11 cellular contexts compared by ENCODE assay signal in the genomic region with DNA sequence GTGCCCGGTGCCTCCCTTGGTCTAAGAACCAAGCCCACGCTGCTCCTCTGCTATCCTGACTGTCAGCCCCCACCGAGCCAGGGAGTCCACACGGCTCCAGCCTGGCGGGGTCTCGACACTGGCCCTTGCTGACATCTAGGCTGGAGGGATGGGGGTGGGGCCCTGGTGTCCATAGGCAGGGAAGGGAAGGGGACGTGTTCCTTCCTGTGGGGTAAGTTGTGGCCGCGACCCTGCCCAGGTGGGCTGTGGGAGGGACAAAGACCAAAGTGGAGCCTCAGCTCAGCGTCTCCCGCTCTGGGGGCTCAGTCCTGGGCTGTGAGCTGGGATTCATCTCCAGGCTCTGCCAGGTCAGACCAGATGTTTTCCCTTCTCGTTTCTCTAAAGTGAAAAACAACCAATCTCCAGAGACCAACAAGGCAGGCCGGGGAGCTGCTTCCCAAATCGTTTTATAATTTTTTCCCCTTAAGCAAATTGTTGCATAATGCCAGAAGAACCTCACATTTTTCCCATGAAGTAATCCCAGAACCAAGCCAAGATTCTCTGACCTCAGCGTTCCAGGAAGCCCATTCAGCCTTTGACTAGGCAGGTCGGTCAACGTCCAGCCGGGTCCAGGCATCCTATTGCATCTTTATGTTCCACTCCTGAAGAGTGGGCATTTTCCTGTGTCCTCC.
DNase-seq lines count a peak whose midpoint lies in the region; ATAC-seq, FAIRE-seq and TF ChIP-seq lines count a peak whose summit lies in the region.
"Had no signal": no experiment of that assay in that cellular context is flagged by ENCODE, and none has a peak within 500 bp of the region (broad histone marks: within the 10 kb centered on the region; RNA-seq: fewer than 3 reads in every experiment).

No MANE protein-coding gene starts in this region.

- no peaks in the 10 kb centered on the region for H3K27me3 ChIP-seq in BJ (ENCODE audit: control insufficient read depth, insufficient read depth, low read length)
- H3K27me3 ChIP-seq in astrocyte (ENCODE audit: insufficient read depth, low read length), result no peaks in the 10 kb centered on the region
- no peaks in the 10 kb centered on the region for H3K27me3 ChIP-seq in sigmoid colon

- no peak for TF ChIP-seq POLR2A in sigmoid colon (IDR thresholded peaks at IDR 0.05)

- TF ChIP-seq CTCF in BJ (IDR thresholded peaks at IDR 0.05; ENCODE audit: insufficient read depth, low read depth, low read length), result no peak
- no peak for TF ChIP-seq CTCF in astrocyte (IDR thresholded peaks at IDR 0.05; ENCODE audit: insufficient read depth, low read depth, low read length)
- no peak for TF ChIP-seq CTCF in sigmoid colon (IDR thresholded peaks at IDR 0.05)

- FAIRE-seq in astrocyte (lab: Jason Lieb, UNC), result peak; percentile 5

- TF ChIP-seq EP300 in sigmoid colon (IDR thresholded peaks at IDR 0.05), result no peak

- H3K27ac ChIP-seq in astrocyte (ENCODE audit: low read depth, low read length) (no peak overlapping the region), sigmoid colon (peak overlapping the region; percentile 59 to 77 (median 61))

- peaks cover 31% of the 10 kb centered on the region for H3K27me3 Mint-ChIP-seq in astrocyte (ENCODE audit: low read depth, unreplicated experiment)
- H3K27me3 Mint-ChIP-seq: naive B cell had no signal

- peak overlapping the region; percentile 26 for H3K4me2 ChIP-seq in astrocyte (ENCODE audit: low read length)

- WGBS in sigmoid colon, 2 donors, result 73 to 74% methylated on average over 18 of the region's 18 CpGs

- peaks cover 6% of the 10 kb centered on the region for H4K20me1 ChIP-seq in astrocyte (ENCODE audit: insufficient read depth, low read length)

- CTCF ChIA-PET in BJ (lab: Yijun Ruan, JAX), result interaction anchor here (0.7 to 9.1 kb wide), 6 partner anchors 23 to 240 kb away, joined by 3 to 143 read pairs (median 6); a partner anchor contains a TSS

- H2AFZ ChIP-seq in astrocyte (ENCODE audit: low read depth, low read length), result no peak overlapping the region

- no peak overlapping the region for H3K27ac Mint-ChIP-seq in astrocyte (ENCODE audit: unreplicated experiment)
- H3K27ac Mint-ChIP-seq: CD8-positive, alpha-beta T cell had no signal

- H3K4me3 ChIP-seq in BJ (ENCODE audit: low read depth, low read length), result no peak overlapping the region
- no peak overlapping the region for H3K4me3 ChIP-seq in astrocyte (ENCODE audit: insufficient read depth, low read depth, low read length)
- H3K4me3 ChIP-seq in sigmoid colon, result no peak overlapping the region

- POLR2A ChIA-PET in BJ (lab: Charles Lee), result no interaction called here

- H3K4me3 Mint-ChIP-seq in astrocyte (ENCODE audit: unreplicated experiment), result no peak overlapping the region
- H3K4me3 Mint-ChIP-seq: CD8-positive, alpha-beta T cell had no signal

- peaks cover 7% of the 10 kb centered on the region for H3K9me3 Mint-ChIP-seq in astrocyte (ENCODE audit: unreplicated experiment)
- H3K9me3 Mint-ChIP-seq: CD8-positive, alpha-beta T cell; naive B cell had no signal

- DNase-seq in BJ (ENCODE audit: low read depth) (peak; percentile 94), astrocyte (ENCODE audit: low read depth) (peak; percentile 79), left cardiac atrium (peak; percentile 59), sigmoid colon (peak; percentile 82), OCI-M1 (lab: John Stamatoyannopoulos, UW) (no peak)
- DNase-seq: CD8-positive, alpha-beta T cell; naive B cell; NCI-H1105 had no signal

- H3K9me3 ChIP-seq in astrocyte (ENCODE audit: insufficient read depth, low read depth, low read length) (no peaks in the 10 kb centered on the region), sigmoid colon (no peaks in the 10 kb centered on the region)

- H3K4me1 Mint-ChIP-seq in astrocyte (ENCODE audit: low read depth, unreplicated experiment), result no peaks in the 10 kb centered on the region

- intact Hi-C loops in left cardiac atrium (cut with DNase I), result loop anchor here in 1 of 2 donors (5.0 kb wide), 1 partner anchor 239 kb away; no protein-coding TSS in a partner anchor
- intact Hi-C loops in sigmoid colon (cut with DNase I), result loop anchor here (2.0 kb wide), 1 partner anchor 22 kb away; no protein-coding TSS in a partner anchor

- peak overlapping the region; percentile 58 for H3K9ac ChIP-seq in astrocyte (ENCODE audit: low read length)

- H3K4me1 ChIP-seq in astrocyte (ENCODE audit: insufficient read depth, low read length), result peaks cover 8% of the 10 kb centered on the region
- peaks cover 0 to 21% (median 7%) of the 10 kb centered on the region in 4 donors for H3K4me1 ChIP-seq in sigmoid colon

- ATAC-seq in left cardiac atrium (peak; percentile 66 to 69), GM21723 (IDR thresholded peaks at IDR 0.05; ENCODE audit: unreplicated experiment) (no peak), GM18517 (IDR thresholded peaks at IDR 0.05; ENCODE audit: unreplicated experiment) (no peak), HG03280 (IDR thresholded peaks at IDR 0.05; ENCODE audit: unreplicated experiment) (no peak)
- ATAC-seq: CD8-positive, alpha-beta T cell had no signal

- peaks cover 10% of the 10 kb centered on the region for H3K36me3 ChIP-seq in BJ (ENCODE audit: control insufficient read depth, insufficient read depth, low read length)
- H3K36me3 ChIP-seq in astrocyte (ENCODE audit: insufficient read depth, low read length), result no peaks in the 10 kb centered on the region
- H3K36me3 ChIP-seq in sigmoid colon, result peaks cover 0 to 35% (median 14%) of the 10 kb centered on the region in 4 donors

- H3K36me3 Mint-ChIP-seq in astrocyte (ENCODE audit: low read depth, unreplicated experiment), result peaks cover 14% of the 10 kb centered on the region

- no peaks in the 10 kb centered on the region for H3K79me2 ChIP-seq in astrocyte (ENCODE audit: insufficient read depth, low read length)

Comparison
In these comparisons a context has a peak if more than half of its experiments do, and no peak if none do; other contexts are left out.
1. ATAC-seq: peak in left cardiac atrium (2 of 2); none in GM21723 (single experiment), GM18517 (single experiment) and HG03280 (single experiment).